ENCODE assay signal across 14 cellular contexts in the genomic region with DNA sequence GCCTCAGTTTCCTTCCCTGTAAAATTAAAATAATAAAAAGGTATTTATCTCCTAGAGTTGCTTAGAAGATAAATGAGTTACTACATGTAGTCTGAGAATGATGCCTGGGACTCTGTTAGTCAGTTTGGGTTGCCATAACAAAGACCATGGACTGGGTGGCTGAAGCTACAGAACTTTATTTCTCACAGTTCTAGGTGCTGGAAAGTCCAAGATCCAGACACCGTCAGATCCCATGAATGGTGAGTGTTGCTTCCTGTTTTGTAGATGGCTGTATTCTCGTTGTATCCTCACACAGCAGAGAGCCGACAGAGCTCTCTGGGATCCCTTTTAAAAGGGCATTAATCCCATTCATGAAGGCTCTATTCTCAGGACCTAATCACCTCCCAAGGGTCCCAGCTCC.
"Had no signal": no experiment of that assay in that cellular context is flagged by ENCODE, and none has a peak within 500 bp of the region (broad histone marks: within the 10 kb centered on the region; RNA-seq: fewer than 3 reads in every experiment).

No MANE protein-coding gene starts in this region.

- DNase-seq: activated CD4-positive, alpha-beta T cell treated with anti-CD3 and anti-CD28 coated beads for 4 hours; activated CD8-positive, alpha-beta memory T cell treated with anti-CD3 and anti-CD28 coated beads, Interleukin-2, amount 50 U/mL, for 4 hours; activated T-cell treated with anti-CD3 and anti-CD28 coated beads, Interleukin-2, amount 50 U/mL, for 4 hours; cortex of kidney; effector CD4-positive, alpha-beta T cell; immature natural killer cell; kidney glomerular epithelial cell; natural killer cell; nucleus accumbens had no signal

- ATAC-seq: activated T-cell treated with anti-CD3 and anti-CD28 coated beads, Interleukin-2, amount 50 U/mL, for 4 hours; gastroesophageal sphincter; natural killer cell; sciatic nerve; WTC11 had no signal

- H3K4me1 ChIP-seq: gastroesophageal sphincter had no signal

- H3K27ac ChIP-seq: esophagus muscularis mucosa, gastroesophageal sphincter had no signal

- H3K36me3 ChIP-seq: esophagus muscularis mucosa, gastroesophageal sphincter, spleen had no signal

- H3K27me3 ChIP-seq: esophagus muscularis mucosa, gastroesophageal sphincter, spleen had no signal

- H3K4me3 ChIP-seq: esophagus muscularis mucosa, gastroesophageal sphincter, spleen had no signal

- H3K9me3 ChIP-seq: esophagus muscularis mucosa, gastroesophageal sphincter, spleen had no signal
